In the genomic region with DNA sequence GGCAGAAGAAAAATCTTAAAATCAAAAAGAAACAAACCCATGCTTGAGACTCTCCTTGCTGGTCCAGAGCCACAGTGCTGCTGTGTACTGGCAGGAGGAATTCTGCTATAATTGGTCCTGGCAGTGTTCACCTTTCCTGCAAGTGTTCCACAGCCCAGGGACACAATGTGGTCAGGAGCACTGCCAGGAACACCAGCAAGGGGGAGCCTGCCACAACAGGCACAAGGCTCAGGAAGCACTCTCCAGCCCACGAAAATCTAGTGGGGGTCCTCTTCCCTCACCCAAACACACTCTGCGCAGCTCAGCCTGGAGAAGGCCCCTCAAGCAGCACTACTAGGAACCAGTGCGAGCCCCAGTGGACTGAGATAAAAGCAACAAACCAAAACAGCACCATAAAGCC, we compare ENCODE assay signal across 8 cellular contexts.
DNase-seq lines count a peak whose midpoint lies in the region; ATAC-seq and TF ChIP-seq lines count a peak whose summit lies in the region.

No MANE protein-coding gene starts in this region.

- H3K4me3 Mint-ChIP-seq in progenitor cell of endocrine pancreas (ENCODE audit: low read depth) = no peak overlapping the region

- WGBS in spleen, 5 donors = 83 to 93% (median 86%) methylated on average over 3 of the region's 3 CpGs

- ATAC-seq in HG03139 (IDR thresholded peaks at IDR 0.05; ENCODE audit: unreplicated experiment) = no peak

- H3K4me1 ChIP-seq in spleen = no peaks in the 10 kb centered on the region

- TF ChIP-seq CTCF in progenitor cell of endocrine pancreas (IDR thresholded peaks at IDR 0.05; ENCODE audit: unreplicated experiment) = peak; percentile 28
- TF ChIP-seq CTCF in spleen (IDR thresholded peaks at IDR 0.05 in 8 of 11, conservative IDR thresholded peaks at IDR 0.05 in 3 of 11) = no peak

- peaks cover 3% of the 10 kb centered on the region for H3K9me3 Mint-ChIP-seq in progenitor cell of endocrine pancreas (ENCODE audit: low read depth)

- no peaks in the 10 kb centered on the region for H3K27me3 Mint-ChIP-seq in progenitor cell of endocrine pancreas

- H3K36me3 ChIP-seq in spleen = peaks cover 2 to 93% (median 26%) of the 10 kb centered on the region in 6 donors

- H3K27ac Mint-ChIP-seq in progenitor cell of endocrine pancreas = peak overlapping the region; percentile 38

- H3K9me3 ChIP-seq in spleen = peaks cover 0 to 41% (median 35%) of the 10 kb centered on the region in 8 donors

- no peak overlapping the region for H3K4me3 ChIP-seq in spleen

- H3K27me3 ChIP-seq in spleen (replicated peaks in 1 of 7) = no peaks in the 10 kb centered on the region

- TF ChIP-seq POLR2A in spleen (IDR thresholded peaks at IDR 0.05) = no peak

- DNase-seq in GM04504 (ENCODE audit: low read depth) (peak; percentile 10), anterior cingulate cortex (lab: John Stamatoyannopoulos, UW) (peak in 53 of 58 donors; percentile 1 to 85 (median 39)), head of caudate nucleus (peak in 41 of 42 donors; percentile 6 to 75 (median 48)), progenitor cell of endocrine pancreas (ENCODE audit: low spot score, unreplicated experiment) (no peak), NCI-H187 (lab: John Stamatoyannopoulos, UW) (no peak), NCI-H146 treated with DMSO at 0.1 percent for 48 hours (lab: John Stamatoyannopoulos, UW; ENCODE audit: unreplicated experiment) (no peak), spleen (no peak)

- intact Hi-C loops in head of caudate nucleus (cut with DNase I) (no loop called here), spleen (cut with DNase I; ENCODE audit: low total_unique reads) (no loop called here)

- H3K4me1 Mint-ChIP-seq in progenitor cell of endocrine pancreas (ENCODE audit: low read depth) = peaks cover 4% of the 10 kb centered on the region

- H3K36me3 Mint-ChIP-seq in progenitor cell of endocrine pancreas (ENCODE audit: insufficient read depth) = peaks cover 36% of the 10 kb centered on the region

- no peak overlapping the region for H3K27ac ChIP-seq in spleen

Comparison
In these comparisons a context has a peak if more than half of its experiments do, and no peak if none do; other contexts are left out.
1. DNase-seq: peak in GM04504 (single experiment), anterior cingulate cortex (53 of 58) and head of caudate nucleus (41 of 42); none in progenitor cell of endocrine pancreas (single experiment), NCI-H187 (0 of 2), NCI-H146 treated with DMSO at 0.1 percent for 48 hours (single experiment) and spleen (single experiment).